8 cellular contexts compared by ENCODE assay signal in genomic region chr20:57392130-57392445, GRCh38. TPM values are rescaled to one million over a fixed set of nuclear protein-coding genes. Genes with fewer than 3 reads are reported as not detected.
DNase-seq lines count a peak whose midpoint lies in the region; ATAC-seq, FAIRE-seq and TF ChIP-seq lines count a peak whose summit lies in the region.

No MANE protein-coding gene starts in this region.

- peak overlapping the region; percentile 93 for H3K27ac Mint-ChIP-seq in activated CD4-positive, alpha-beta T cell treated with anti-CD3 and anti-CD28 coated beads, Interleukin-2, amount 10 ng/mL, durations not matched to agents 24 days and 14 days
- peak overlapping the region; percentile 93 for H3K27ac Mint-ChIP-seq in activated CD8-positive, alpha-beta T cell treated with anti-CD3 and anti-CD28 coated beads for 36 hours

- no peak for FAIRE-seq in kidney (lab: Jason Lieb, UNC)

- no peak for TF ChIP-seq CTCF in activated CD8-positive, alpha-beta T cell treated with anti-CD3 and anti-CD28 coated beads for 36 hours (IDR thresholded peaks at IDR 0.05)
- TF ChIP-seq CTCF in kidney (IDR thresholded peaks at IDR 0.05; ENCODE audit: borderline replicate concordance, extremely low read depth, insufficient read depth), result no peak

- peaks cover 20 to 34% of the 10 kb centered on the region in 2 donors for H3K4me1 ChIP-seq in kidney (ENCODE audit: control insufficient read depth in 1 of 2, insufficient read depth in 1 of 2, low read depth in 1 of 2, low read length in 2 of 2)

- intact Hi-C loops in activated CD4-positive, alpha-beta T cell treated with anti-CD3 and anti-CD28 coated beads, Interleukin-2, amount 10 ng/mL, durations not matched to agents 24 days and 14 days (cut with micrococcal nuclease), result loop anchor here (5.0 to 10.0 kb wide), 2 partner anchors 995 to 1653 kb away; partner anchors contain the start of genes PRELID3B and VAPB
- intact Hi-C loops in activated CD8-positive, alpha-beta T cell treated with anti-CD3 and anti-CD28 coated beads for 36 hours (cut with micrococcal nuclease), result no loop called here
- intact Hi-C loops in kidney (cut with DNase I), result no loop called here

- H3K27me3 Mint-ChIP-seq in activated CD4-positive, alpha-beta T cell treated with anti-CD3 and anti-CD28 coated beads, Interleukin-2, amount 10 ng/mL, durations not matched to agents 24 days and 14 days, result no peaks in the 10 kb centered on the region
- H3K27me3 Mint-ChIP-seq in activated CD8-positive, alpha-beta T cell treated with anti-CD3 and anti-CD28 coated beads for 36 hours, result no peaks in the 10 kb centered on the region

- peak overlapping the region; percentile 87 for H3K4me3 Mint-ChIP-seq in activated CD4-positive, alpha-beta T cell treated with anti-CD3 and anti-CD28 coated beads, Interleukin-2, amount 10 ng/mL, durations not matched to agents 24 days and 14 days
- peak overlapping the region; percentile 84 for H3K4me3 Mint-ChIP-seq in activated CD8-positive, alpha-beta T cell treated with anti-CD3 and anti-CD28 coated beads for 36 hours

- H3K27ac ChIP-seq in kidney (ENCODE audit: low read depth in 2 of 2, low read length in 2 of 2) (peak overlapping the region; percentile 14 to 16), temporal lobe (ENCODE audit: low read depth, low read length) (peak overlapping the region; percentile 63)

- H3K9me3 Mint-ChIP-seq in activated CD4-positive, alpha-beta T cell treated with anti-CD3 and anti-CD28 coated beads, Interleukin-2, amount 10 ng/mL, durations not matched to agents 24 days and 14 days, result no peaks in the 10 kb centered on the region
- H3K9me3 Mint-ChIP-seq in activated CD8-positive, alpha-beta T cell treated with anti-CD3 and anti-CD28 coated beads for 36 hours, result no peaks in the 10 kb centered on the region

- no peaks in the 10 kb centered on the region for H3K9me3 ChIP-seq in kidney (ENCODE audit: control insufficient read depth in 1 of 2, low read length in 2 of 2)

- H3K9ac ChIP-seq in kidney (ENCODE audit: low read length in 2 of 2), result peak overlapping the region; percentile 22 to 52

- CTCF ChIA-PET in activated CD8-positive, alpha-beta T cell treated with anti-CD3 and anti-CD28 coated beads for 36 hours (lab: Charles Lee), result interaction anchor here (1.1 to 2.8 kb wide), 5 partner anchors 9 to 104 kb away, joined by 3 to 12 read pairs (median 4); no protein-coding TSS in a partner anchor

- ATAC-seq in activated CD8-positive, alpha-beta T cell treated with anti-CD3 and anti-CD28 coated beads for 36 hours, result no peak
- ATAC-seq in GM21526 (IDR thresholded peaks at IDR 0.05; ENCODE audit: low FRiP score, unreplicated experiment), result no peak

- H3K36me3 Mint-ChIP-seq in activated CD4-positive, alpha-beta T cell treated with anti-CD3 and anti-CD28 coated beads, Interleukin-2, amount 10 ng/mL, durations not matched to agents 24 days and 14 days (ENCODE audit: low read depth), result peaks cover 46% of the 10 kb centered on the region
- H3K36me3 Mint-ChIP-seq in activated CD8-positive, alpha-beta T cell treated with anti-CD3 and anti-CD28 coated beads for 36 hours (ENCODE audit: low read depth), result peaks cover 51% of the 10 kb centered on the region

- H3K4me1 Mint-ChIP-seq in activated CD4-positive, alpha-beta T cell treated with anti-CD3 and anti-CD28 coated beads, Interleukin-2, amount 10 ng/mL, durations not matched to agents 24 days and 14 days, result peaks cover 42% of the 10 kb centered on the region
- peaks cover 44% of the 10 kb centered on the region for H3K4me1 Mint-ChIP-seq in activated CD8-positive, alpha-beta T cell treated with anti-CD3 and anti-CD28 coated beads for 36 hours (ENCODE audit: low read depth)

- POLR2A ChIA-PET in activated CD8-positive, alpha-beta T cell treated with anti-CD3 and anti-CD28 coated beads for 36 hours (lab: Charles Lee), result interaction anchor here (0.6 to 7.0 kb wide), 22 partner anchors 8 to 1020 kb away, joined by 3 to 88 read pairs (median 4); partner anchors contain the start of genes RAE1 and ZBP1

- peak overlapping the region; percentile 59 to 66 for H3K4me3 ChIP-seq in kidney (ENCODE audit: low read length in 2 of 2)

- peak; percentile 76 for DNase-seq in activated CD4-positive, alpha-beta T cell treated with anti-CD3 and anti-CD28 coated beads, Interleukin-2, amount 10 ng/mL, durations not matched to agents 24 days and 14 days
- DNase-seq in activated CD4-positive, alpha-beta T cell treated with anti-CD3 and anti-CD28 coated beads, Interleukin-2, amount 50 U/mL, for 1 hour, result no peak
- DNase-seq in activated CD8-positive, alpha-beta T cell treated with anti-CD3 and anti-CD28 coated beads for 36 hours, result peak; percentile 41
- DNase-seq in kidney (no peak), NCI-H2171 (lab: John Stamatoyannopoulos, UW) (no peak), H4 (ENCODE audit: low spot score) (no peak)

- peaks cover 0 to 5% of the 10 kb centered on the region in 2 donors for H3K36me3 ChIP-seq in kidney (ENCODE audit: control insufficient read depth in 1 of 2, insufficient read depth in 2 of 2, low read length in 2 of 2)

RNA-seq across cellular contexts. Expression of gene RBM38, which starts 0.9 kb away (rescaled TPM):
- 100 and 103 TPM in 2 replicates for total RNA-seq in activated CD4-positive, alpha-beta T cell treated with anti-CD3 and anti-CD28 coated beads, Interleukin-2, amount 10 ng/mL, durations not matched to agents 24 days and 14 days
- total RNA-seq in activated CD8-positive, alpha-beta T cell treated with anti-CD3 and anti-CD28 coated beads for 36 hours, result 100 to 1,000 TPM; 114 to 116 TPM
- total RNA-seq in kidney (16.8 TPM), temporal lobe (6.6 TPM)
- polyA plus RNA-seq in kidney (ENCODE audit: insufficient read depth, low read depth, low replicate concordance), result 18.0 TPM
- total RNA-seq in H4 (2014; rRNA removed; shearing (Covaris generic)), result 7.4 and 12.3 TPM in 2 replicates

RNA-seq across cellular contexts. Expression of gene RAE1, which starts 41.0 kb away (rescaled TPM):
- 58.2 and 63.4 TPM in 2 replicates for total RNA-seq in activated CD4-positive, alpha-beta T cell treated with anti-CD3 and anti-CD28 coated beads, Interleukin-2, amount 10 ng/mL, durations not matched to agents 24 days and 14 days
- total RNA-seq in activated CD8-positive, alpha-beta T cell treated with anti-CD3 and anti-CD28 coated beads for 36 hours, result 10 to 100 TPM; 41.1 to 42.9 TPM
- 19.5 TPM for total RNA-seq in kidney
- polyA plus RNA-seq in kidney (ENCODE audit: insufficient read depth, low read depth, low replicate concordance), result 26.3 TPM
- total RNA-seq in temporal lobe, result 30.0 TPM
- 51.1 and 57.1 TPM in 2 replicates for total RNA-seq in H4 (2014; rRNA removed; shearing (Covaris generic))

Comparison
In these comparisons a context has a peak if more than half of its experiments do, and no peak if none do; other contexts are left out.
1. DNase-seq: peak in activated CD4-positive, alpha-beta T cell treated with anti-CD3 and anti-CD28 coated beads, Interleukin-2, amount 10 ng/mL, durations not matched to agents 24 days and 14 days (single experiment) and activated CD8-positive, alpha-beta T cell treated with anti-CD3 and anti-CD28 coated beads for 36 hours (single experiment); none in activated CD4-positive, alpha-beta T cell treated with anti-CD3 and anti-CD28 coated beads, Interleukin-2, amount 50 U/mL, for 1 hour (single experiment), kidney (single experiment), NCI-H2171 (single experiment) and H4 (single experiment).